In the genomic region with DNA sequence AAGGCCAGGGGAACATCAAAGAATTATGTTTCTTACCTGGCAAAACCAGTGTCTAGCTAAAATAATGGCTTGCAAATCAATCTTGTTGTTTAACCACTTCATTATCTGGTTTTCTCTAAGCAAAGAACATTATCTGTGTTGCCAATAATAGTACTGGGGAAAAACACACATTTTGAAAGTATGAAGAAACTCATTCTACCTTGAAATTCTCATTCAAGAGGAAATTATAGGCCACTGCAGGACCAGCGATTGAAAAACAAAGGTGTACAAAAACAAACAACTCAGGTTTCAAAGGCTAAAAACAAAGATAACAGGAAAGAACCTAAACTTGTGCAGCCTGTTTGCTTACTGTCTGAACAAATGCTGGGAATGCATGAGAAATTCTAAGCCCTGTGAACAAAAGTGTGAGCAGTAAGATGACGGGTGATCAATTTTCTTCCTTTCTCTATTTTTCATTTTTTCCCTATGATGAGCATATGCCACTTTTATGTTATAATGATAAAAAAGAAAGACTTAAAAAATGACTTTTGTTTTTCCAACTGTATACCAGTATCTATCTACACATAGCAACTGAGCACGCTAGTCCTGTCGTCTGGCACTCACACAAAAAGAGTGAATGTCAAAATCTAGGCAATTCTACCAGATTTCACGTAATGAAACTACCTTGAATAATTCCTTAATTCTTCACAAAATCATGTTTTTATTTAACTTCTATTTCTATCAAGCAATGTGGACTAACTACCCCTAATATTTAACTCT, we compare ENCODE assay signal across 14 cellular contexts.
DNase-seq lines count a peak whose midpoint lies in the region; ATAC-seq and TF ChIP-seq lines count a peak whose summit lies in the region.
"Had no signal": no experiment of that assay in that cellular context is flagged by ENCODE, and none has a peak within 500 bp of the region (broad histone marks: within the 10 kb centered on the region; RNA-seq: fewer than 3 reads in every experiment).

No MANE protein-coding gene starts in this region.

- H3K4me3 ChIP-seq in OCI-LY7 (ENCODE audit: low read depth, low read length, poor library complexity, severe bottlenecking) (no peak overlapping the region), trophoblast cell (ENCODE audit: low read depth, low read length) (no peak overlapping the region)
- H3K4me3 ChIP-seq: tibial nerve had no signal

- peak overlapping the region; percentile 5 for H3K27ac ChIP-seq in OCI-LY7 (ENCODE audit: low read depth, low read length, poor library complexity, severe bottlenecking)
- H3K27ac ChIP-seq in trophoblast cell (ENCODE audit: low read depth, low read length), result peak overlapping the region; percentile 72
- H3K27ac ChIP-seq: RWPE1, tibial nerve had no signal

- H4K8ac ChIP-seq in trophoblast cell (ENCODE audit: low read depth, low read length), result no peak overlapping the region

- H3K4me1 ChIP-seq in OCI-LY7 (ENCODE audit: insufficient read depth, low read length, poor library complexity, severe bottlenecking), result peaks cover 10% of the 10 kb centered on the region
- peaks cover 2 to 3% of the 10 kb centered on the region in 2 experiments for H3K4me1 ChIP-seq in trophoblast cell (ENCODE audit: control insufficient read depth in 1 of 2, insufficient read depth in 2 of 2, low read length in 2 of 2)

- no CpG with 5 or more reads among the region's 5 CpGs for WGBS in trophoblast cell (ENCODE audit: extremely low coverage, insufficient coverage, insufficient read length)

- H3K9me3 Mint-ChIP-seq in CD14-positive monocyte, result peaks cover 6 to 14% (median 10%) of the 10 kb centered on the region in 7 donors

- no peak overlapping the region for H3K9ac ChIP-seq in trophoblast cell (ENCODE audit: low read length)

- H3K36me3 Mint-ChIP-seq in CD14-positive monocyte, result peaks cover 3 to 5% of the 10 kb centered on the region in 2 donors

- BruUV-seq in OCI-LY7 (replicated peaks; lab: Mats Ljungman, UMichigan), result no TSS peak

- H3K4me1 Mint-ChIP-seq in CD14-positive monocyte, result peaks cover 15% of the 10 kb centered on the region

- peak overlapping the region; percentile 80 for H2AFZ ChIP-seq in OCI-LY7 (ENCODE audit: low read length)
- no peak overlapping the region for H2AFZ ChIP-seq in trophoblast cell (ENCODE audit: insufficient read depth, low read length, poor library complexity)

- no peak overlapping the region for H3K18ac ChIP-seq in trophoblast cell (ENCODE audit: low read length)

- H2BK5ac ChIP-seq in trophoblast cell (ENCODE audit: low read depth, low read length, poor library complexity), result no peak overlapping the region

- H2BK120ac ChIP-seq in trophoblast cell (ENCODE audit: insufficient read depth, low read length, poor library complexity), result peak overlapping the region; percentile 10

- H3K36me3 ChIP-seq in OCI-LY7 (ENCODE audit: insufficient read depth, low read length) (no peaks in the 10 kb centered on the region; the same call in 1 of the 2 replicates), trophoblast cell (ENCODE audit: control insufficient read depth in 1 of 2, insufficient read depth in 2 of 2, low read length in 2 of 2) (no peaks in the 10 kb centered on the region)

- CTCF ChIA-PET in OCI-LY7 (lab: Charles Lee; ENCODE audit: unreplicated experiment), result no interaction called here

- H3K4me2 ChIP-seq in OCI-LY7 (ENCODE audit: low read length) (peak overlapping the region; percentile 50), trophoblast cell (ENCODE audit: low read length) (peak overlapping the region; percentile 19)

- H2BK12ac ChIP-seq in trophoblast cell (ENCODE audit: low read length), result no peak overlapping the region

- TF ChIP-seq CTCF in OCI-LY7 (conservative IDR thresholded peaks at IDR 0.05; ENCODE audit: low read length), result no peak
- no peak for TF ChIP-seq CTCF in CD14-positive monocyte (IDR thresholded peaks at IDR 0.05)

- H3K27me3 ChIP-seq in trophoblast cell (ENCODE audit: insufficient read depth, low read length), result no peaks in the 10 kb centered on the region
- H3K27me3 ChIP-seq: tibial nerve had no signal

- no peak overlapping the region for H3K27ac Mint-ChIP-seq in CD14-positive monocyte
- H3K27ac Mint-ChIP-seq: activated naive CD8-positive, alpha-beta T cell had no signal

- H3K9me3 ChIP-seq in OCI-LY7 (ENCODE audit: low read length), result no peaks in the 10 kb centered on the region
- H3K9me3 ChIP-seq in trophoblast cell (ENCODE audit: insufficient read depth, low read depth, low read length), result no peaks in the 10 kb centered on the region

- intact Hi-C loops in OCI-LY7 (cut with micrococcal nuclease; ENCODE audit: unreplicated experiment), result no loop called here
- intact Hi-C loops in CD14-positive monocyte (cut with micrococcal nuclease), result no loop called here

- no peaks in the 10 kb centered on the region for H3K27me3 Mint-ChIP-seq in CD14-positive monocyte (ENCODE audit: low read depth in 3 of 3)
- H3K27me3 Mint-ChIP-seq: activated naive CD8-positive, alpha-beta T cell had no signal

- H3K79me1 ChIP-seq in trophoblast cell (ENCODE audit: low read length), result peaks cover 5% of the 10 kb centered on the region

- no peak overlapping the region for H4K12ac ChIP-seq in trophoblast cell (ENCODE audit: low read depth, low read length)

- ATAC-seq in GM18868 (IDR thresholded peaks at IDR 0.05; ENCODE audit: unreplicated experiment) (peak; percentile 73), HG02870 (IDR thresholded peaks at IDR 0.05; ENCODE audit: unreplicated experiment) (peak; percentile 38), GM18867 (IDR thresholded peaks at IDR 0.05; ENCODE audit: unreplicated experiment) (no peak)

- no peak overlapping the region for H3K14ac ChIP-seq in trophoblast cell (ENCODE audit: low read length)

- no peak overlapping the region for H3K4me3 Mint-ChIP-seq in CD14-positive monocyte
- H3K4me3 Mint-ChIP-seq: activated naive CD8-positive, alpha-beta T cell had no signal

- peak overlapping the region; percentile 20 for H4K91ac ChIP-seq in trophoblast cell (ENCODE audit: low read depth, low read length)

- H3K79me2 ChIP-seq in OCI-LY7 (ENCODE audit: insufficient read depth, low read depth, low read length) (no peaks in the 10 kb centered on the region), trophoblast cell (ENCODE audit: control insufficient read depth, insufficient read depth, low read length, poor library complexity) (no peaks in the 10 kb centered on the region)

- H3K23ac ChIP-seq in trophoblast cell (ENCODE audit: low read length), result no peak overlapping the region

- no peak for DNase-seq in OCI-LY7 (ENCODE audit: low spot score)
- DNase-seq in trophoblast cell, result peak; percentile 57 to 86
- DNase-seq in COLO668 (lab: John Stamatoyannopoulos, UW; ENCODE audit: unreplicated experiment), result no peak
- no peak for DNase-seq in CD14-positive monocyte (ENCODE audit: low spot score)
- no peak for DNase-seq in SKM-1 treated with dmso at 0.1 percent for 144 hours (lab: John Stamatoyannopoulos, UW; ENCODE audit: unreplicated experiment)
- DNase-seq: erythroblast, Kasumi-1, NCI-H2171 had no signal

- POLR2A ChIA-PET in OCI-LY7 (lab: Charles Lee), result interaction anchor here (0.6 to 1.3 kb wide), 2 partner anchors 632 to 822 kb away, joined by 4 to 5 read pairs; no protein-coding TSS in a partner anchor

- no peak overlapping the region for H2AK5ac ChIP-seq in trophoblast cell (ENCODE audit: low read length)

- H4K20me1 ChIP-seq in OCI-LY7 (ENCODE audit: insufficient read depth, low read length), result no peaks in the 10 kb centered on the region

- no peaks in the 10 kb centered on the region for H3K9me2 ChIP-seq in OCI-LY7 (ENCODE audit: insufficient read depth, low read length)

- no peak overlapping the region for H3K4ac ChIP-seq in trophoblast cell (ENCODE audit: low read depth, low read length)

Comparison
In these comparisons a context has a peak if more than half of its experiments do, and no peak if none do; other contexts are left out.
1. DNase-seq: peak in trophoblast cell (2 of 2); none in OCI-LY7 (single experiment), COLO668 (single experiment), CD14-positive monocyte (single experiment) and SKM-1 treated with dmso at 0.1 percent for 144 hours (single experiment).